ENCODE assay signal across 8 cellular contexts in the genomic region with DNA sequence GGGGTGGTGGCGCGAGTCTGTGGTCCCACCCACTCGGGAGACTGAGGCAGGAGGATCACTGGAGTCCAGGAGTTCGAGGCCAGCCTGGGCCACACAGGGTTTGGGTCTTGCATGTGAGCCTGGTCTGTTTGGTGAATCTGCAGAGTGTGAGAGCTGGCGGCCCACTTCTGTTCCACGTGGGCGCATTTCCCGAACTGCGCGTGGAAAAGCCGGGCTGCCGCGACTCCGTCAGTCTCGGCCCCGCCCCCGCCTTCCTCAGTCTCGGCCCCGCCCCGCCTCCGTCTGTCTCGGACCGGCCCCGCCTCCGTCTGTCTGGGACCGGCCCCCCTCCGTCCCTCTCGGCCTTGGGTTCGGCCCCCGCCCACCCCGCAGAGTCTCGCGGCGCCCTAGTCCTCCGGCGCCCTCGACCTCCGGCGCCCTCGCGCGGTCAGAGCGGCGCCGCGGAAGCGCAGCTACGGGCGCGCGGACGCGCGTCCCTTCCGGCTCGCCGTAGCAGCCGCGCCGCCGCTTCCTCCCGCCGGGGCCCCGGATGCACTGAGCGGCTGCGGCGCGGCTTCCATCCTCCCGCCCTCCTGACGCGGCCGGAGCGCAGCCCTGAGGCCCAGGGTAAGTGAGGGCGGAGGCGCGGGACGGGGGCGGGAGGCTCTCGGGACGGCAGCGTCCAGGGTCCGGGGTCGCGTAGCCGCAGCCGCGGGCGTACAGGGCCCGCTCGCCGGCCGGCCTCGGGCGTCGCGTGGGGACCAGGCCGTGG. TPM values are rescaled to one million over a fixed set of nuclear protein-coding genes. Genes with fewer than 3 reads are reported as not detected.
DNase-seq lines count a peak whose midpoint lies in the region; ATAC-seq and TF ChIP-seq lines count a peak whose summit lies in the region.

A gene with protein sequence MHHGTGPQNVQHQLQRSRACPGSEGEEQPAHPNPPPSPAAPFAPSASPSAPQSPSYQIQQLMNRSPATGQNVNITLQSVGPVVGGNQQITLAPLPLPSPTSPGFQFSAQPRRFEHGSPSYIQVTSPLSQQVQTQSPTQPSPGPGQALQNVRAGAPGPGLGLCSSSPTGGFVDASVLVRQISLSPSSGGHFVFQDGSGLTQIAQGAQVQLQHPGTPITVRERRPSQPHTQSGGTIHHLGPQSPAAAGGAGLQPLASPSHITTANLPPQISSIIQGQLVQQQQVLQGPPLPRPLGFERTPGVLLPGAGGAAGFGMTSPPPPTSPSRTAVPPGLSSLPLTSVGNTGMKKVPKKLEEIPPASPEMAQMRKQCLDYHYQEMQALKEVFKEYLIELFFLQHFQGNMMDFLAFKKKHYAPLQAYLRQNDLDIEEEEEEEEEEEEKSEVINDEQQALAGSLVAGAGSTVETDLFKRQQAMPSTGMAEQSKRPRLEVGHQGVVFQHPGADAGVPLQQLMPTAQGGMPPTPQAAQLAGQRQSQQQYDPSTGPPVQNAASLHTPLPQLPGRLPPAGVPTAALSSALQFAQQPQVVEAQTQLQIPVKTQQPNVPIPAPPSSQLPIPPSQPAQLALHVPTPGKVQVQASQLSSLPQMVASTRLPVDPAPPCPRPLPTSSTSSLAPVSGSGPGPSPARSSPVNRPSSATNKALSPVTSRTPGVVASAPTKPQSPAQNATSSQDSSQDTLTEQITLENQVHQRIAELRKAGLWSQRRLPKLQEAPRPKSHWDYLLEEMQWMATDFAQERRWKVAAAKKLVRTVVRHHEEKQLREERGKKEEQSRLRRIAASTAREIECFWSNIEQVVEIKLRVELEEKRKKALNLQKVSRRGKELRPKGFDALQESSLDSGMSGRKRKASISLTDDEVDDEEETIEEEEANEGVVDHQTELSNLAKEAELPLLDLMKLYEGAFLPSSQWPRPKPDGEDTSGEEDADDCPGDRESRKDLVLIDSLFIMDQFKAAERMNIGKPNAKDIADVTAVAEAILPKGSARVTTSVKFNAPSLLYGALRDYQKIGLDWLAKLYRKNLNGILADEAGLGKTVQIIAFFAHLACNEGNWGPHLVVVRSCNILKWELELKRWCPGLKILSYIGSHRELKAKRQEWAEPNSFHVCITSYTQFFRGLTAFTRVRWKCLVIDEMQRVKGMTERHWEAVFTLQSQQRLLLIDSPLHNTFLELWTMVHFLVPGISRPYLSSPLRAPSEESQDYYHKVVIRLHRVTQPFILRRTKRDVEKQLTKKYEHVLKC (N-terminal part only) (plus strand): TSS at position 512 of the 751 bp plus-strand sequence. CDS start 10,678 bp downstream, outside the sequence.

- no peaks in the 10 kb centered on the region for H3K9me3 ChIP-seq in BLaER1 treated with 17β-estradiol and CSF1 and Interleukin-3, amounts not matched to agents 10 nM and 100 nM (replicated peaks in 1 of 11)
- no peaks in the 10 kb centered on the region for H3K9me3 ChIP-seq in liver (ENCODE audit: control insufficient read depth in 4 of 4, low read length in 3 of 4)

- H3K4me2 ChIP-seq in BLaER1 treated with 17β-estradiol and CSF1 and Interleukin-3, amounts not matched to agents 10 nM and 100 nM = peak within 1 kb of the TSS; percentile 75 to 99 (median 91)

- peak within 1 kb of the TSS; percentile 81 for H3K27ac Mint-ChIP-seq in dendritic cell treated with granulocyte-macrophage colony-stimulating factor and Interleukin-4, amounts not matched to agents 40 ng/mL and 50 ng/mL, for 4 days

- intact Hi-C loops in dendritic cell treated with granulocyte-macrophage colony-stimulating factor and Interleukin-4, amounts not matched to agents 40 ng/mL and 50 ng/mL, for 4 days (cut with micrococcal nuclease) = loop anchor here (1.0 to 5.0 kb wide), 3 partner anchors 20 to 117 kb away; a partner anchor contains a TSS

- TF ChIP-seq CTCF in liver (IDR thresholded peaks at IDR 0.05; ENCODE audit: low read depth, low read length, missing input control) = peak; percentile 49

- H3K36me3 ChIP-seq in BLaER1 treated with 17β-estradiol and CSF1 and Interleukin-3, amounts not matched to agents 10 nM and 100 nM = peaks cover 4 to 18% (median 11%) of the 10 kb centered on the region in 11 experiments; a peak in 20 of 22 replicates
- peaks cover 0 to 2% (median 0%) of the 10 kb centered on the region in 4 donors for H3K36me3 ChIP-seq in liver (ENCODE audit: control insufficient read depth in 4 of 4, insufficient read depth in 3 of 4, low read depth in 1 of 4, low read length in 3 of 4)

- H3K27me3 ChIP-seq in BLaER1 treated with 17β-estradiol and CSF1 and Interleukin-3, amounts not matched to agents 10 nM and 100 nM = no peaks in the 10 kb centered on the region
- no peaks in the 10 kb centered on the region for H3K27me3 ChIP-seq in liver (ENCODE audit: control insufficient read depth in 4 of 4, insufficient read depth in 4 of 4, low read length in 3 of 4)

- DNase-seq in NCI-H69 (lab: John Stamatoyannopoulos, UW) = peak; percentile 98
- DNase-seq in activated CD4-positive, alpha-beta T cell treated with anti-CD3 and anti-CD28 coated beads, Interleukin-2, amount 50 U/mL, for 1 hour = peak; percentile 95
- DNase-seq in stimulated activated CD4-positive, alpha-beta T cell treated with anti-CD3 and anti-CD28 coated beads, Interleukin-4, amount 100 ng/mL, for 1 hour = peak; percentile 95

- peak within 1 kb of the TSS; percentile 92 to 100 (median 98) for H3K4me3 ChIP-seq in BLaER1 treated with 17β-estradiol and CSF1 and Interleukin-3, amounts not matched to agents 10 nM and 100 nM
- H3K4me3 ChIP-seq in liver (ENCODE audit: low read depth in 1 of 3, low read length in 3 of 3) = peak within 1 kb of the TSS; percentile 78 to 93 (median 79)

- H3K4me1 Mint-ChIP-seq in dendritic cell treated with granulocyte-macrophage colony-stimulating factor and Interleukin-4, amounts not matched to agents 40 ng/mL and 50 ng/mL, for 4 days (ENCODE audit: low read depth) = peaks cover 36% of the 10 kb centered on the region

- H3K27me3 Mint-ChIP-seq in dendritic cell treated with granulocyte-macrophage colony-stimulating factor and Interleukin-4, amounts not matched to agents 40 ng/mL and 50 ng/mL, for 4 days = no peaks in the 10 kb centered on the region

- peaks cover 14% of the 10 kb centered on the region for H3K36me3 Mint-ChIP-seq in dendritic cell treated with granulocyte-macrophage colony-stimulating factor and Interleukin-4, amounts not matched to agents 40 ng/mL and 50 ng/mL, for 4 days (ENCODE audit: low read depth)

- H3K27ac ChIP-seq in BLaER1 treated with 17β-estradiol and CSF1 and Interleukin-3, amounts not matched to agents 10 nM and 100 nM = peak within 1 kb of the TSS; percentile 72 to 96 (median 92)
- H3K27ac ChIP-seq in liver (ENCODE audit: low read depth in 1 of 2, low read length in 2 of 2) = peak within 1 kb of the TSS; percentile 54 to 60

- 2% methylated on average over 97 of the region's 97 CpGs for whole genome bisulfite sequencing in liver

- peaks cover 14 to 66% (median 53%) of the 10 kb centered on the region in 11 experiments; a peak in 21 of 22 replicates for H4K20me1 ChIP-seq in BLaER1 treated with 17β-estradiol and CSF1 and Interleukin-3, amounts not matched to agents 10 nM and 100 nM

- peak within 1 kb of the TSS; percentile 91 to 98 (median 97) for H3K9ac ChIP-seq in BLaER1 treated with 17β-estradiol and CSF1 and Interleukin-3, amounts not matched to agents 10 nM and 100 nM
- H3K9ac ChIP-seq in liver (ENCODE audit: low read depth in 1 of 2, low read length in 2 of 2) = peak within 1 kb of the TSS; percentile 11 to 77

- ATAC-seq in GM19328 (IDR thresholded peaks at IDR 0.05; ENCODE audit: unreplicated experiment) = peak; percentile 85
- ATAC-seq in HG03520 (IDR thresholded peaks at IDR 0.05; ENCODE audit: unreplicated experiment) = peak; percentile 79

- peaks cover 13 to 53% (median 36%) of the 10 kb centered on the region in 10 experiments for H3K4me1 ChIP-seq in BLaER1 treated with 17β-estradiol and CSF1 and Interleukin-3, amounts not matched to agents 10 nM and 100 nM
- peaks cover 0 to 14% (median 7%) of the 10 kb centered on the region in 4 donors for H3K4me1 ChIP-seq in liver (ENCODE audit: control insufficient read depth in 4 of 4, insufficient read depth in 4 of 4, low read length in 3 of 4)

- peak within 1 kb of the TSS; percentile 90 for H3K4me3 Mint-ChIP-seq in dendritic cell treated with granulocyte-macrophage colony-stimulating factor and Interleukin-4, amounts not matched to agents 40 ng/mL and 50 ng/mL, for 4 days

- no peaks in the 10 kb centered on the region for H3K9me3 Mint-ChIP-seq in dendritic cell treated with granulocyte-macrophage colony-stimulating factor and Interleukin-4, amounts not matched to agents 40 ng/mL and 50 ng/mL, for 4 days

- TF ChIP-seq RAD21 in liver (IDR thresholded peaks at IDR 0.05) = peak; percentile 48 to 51

TF ChIP-seq in liver, 16 proteins besides CTCF, POLR2A, EP300 and RAD21:
- TF ChIP-seq FOXA1 (IDR thresholded peaks at IDR 0.05) = no peak
- no peak for TF ChIP-seq TAF1 (conservative IDR thresholded peaks at IDR 0.05)
- TF ChIP-seq GABPA (IDR thresholded peaks at IDR 0.05 in 1 of 2, conservative IDR thresholded peaks at IDR 0.05 in 1 of 2) = peak in 1 of 2 donors; percentile 64
- peak; percentile 27 for TF ChIP-seq SP1 (IDR thresholded peaks at IDR 0.05)
- TF ChIP-seq, protein P1, sequence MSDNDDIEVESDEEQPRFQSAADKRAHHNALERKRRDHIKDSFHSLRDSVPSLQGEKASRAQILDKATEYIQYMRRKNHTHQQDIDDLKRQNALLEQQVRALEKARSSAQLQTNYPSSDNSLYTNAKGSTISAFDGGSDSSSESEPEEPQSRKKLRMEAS (IDR thresholded peaks at IDR 0.05) = no peak
TF ChIP-seq in liver: peak in this region for 2.

RNA-seq across cellular contexts. Expression of the gene that starts here (rescaled TPM):
- total RNA-seq in liver = 10 to 100 TPM in 1 of 2 donors, 1 to 10 TPM in 1; 9.0 to 12.4 TPM
- polyA plus RNA-seq in liver = 1 to 10 TPM; 4.7 to 5.3 TPM

Comparison
In these comparisons a context has a peak if more than half of its experiments do, and no peak if none do; other contexts are left out.
1. Peak in every context shown above with its lines: DNase-seq, ATAC-seq, H3K4me3 ChIP-seq and H3K27ac ChIP-seq.